11 cellular contexts compared by ENCODE assay signal in genomic region chr15:67523337-67523736, GRCh38. TPM values are rescaled to one million over a fixed set of nuclear protein-coding genes. Genes with fewer than 3 reads are reported as not detected.
DNase-seq lines count a peak whose midpoint lies in the region; ATAC-seq, FAIRE-seq and TF ChIP-seq lines count a peak whose summit lies in the region.
"Had no signal": no experiment of that assay in that cellular context is flagged by ENCODE, and none has a peak within 500 bp of the region (broad histone marks: within the 10 kb centered on the region; RNA-seq: fewer than 3 reads in every experiment).

No MANE protein-coding gene starts in this region.

- H2AFZ ChIP-seq in astrocyte (ENCODE audit: low read depth, low read length) = no peak overlapping the region

- no peak for FAIRE-seq in astrocyte (lab: Jason Lieb, UNC)

- TF ChIP-seq CTCF in CD4-positive, alpha-beta T cell (IDR thresholded peaks at IDR 0.05) = no peak
- TF ChIP-seq CTCF in HFFc6 (IDR thresholded peaks at IDR 0.05) (no peak), astrocyte (IDR thresholded peaks at IDR 0.05; ENCODE audit: insufficient read depth, low read depth, low read length) (no peak)

- intact Hi-C loops in CD4-positive, alpha-beta T cell (cut with DNase I, micrococcal nuclease) = loop anchor here in 1 of 2 experiments (5.0 to 10.0 kb wide), 4 partner anchors 66 to 754 kb away; partner anchors contain the start of genes CLN6, FEM1B and PIAS1

- peaks cover 41% of the 10 kb centered on the region for H3K79me2 ChIP-seq in astrocyte (ENCODE audit: insufficient read depth, low read length)

- H3K9me3 ChIP-seq in CD4-positive, alpha-beta T cell (ENCODE audit: control insufficient read depth, low read length) = no peaks in the 10 kb centered on the region
- no peaks in the 10 kb centered on the region for H3K9me3 ChIP-seq in astrocyte (ENCODE audit: insufficient read depth, low read depth, low read length)
- H3K9me3 ChIP-seq: tibial artery had no signal

- H3K27ac ChIP-seq in CD4-positive, alpha-beta T cell (ENCODE audit: low read depth, low read length) = no peak overlapping the region
- H3K27ac ChIP-seq in astrocyte (ENCODE audit: low read depth, low read length) = no peak overlapping the region

- no peak overlapping the region for H3K4me3 ChIP-seq in astrocyte (ENCODE audit: insufficient read depth, low read depth, low read length)

- H3K4me1 ChIP-seq in astrocyte (ENCODE audit: insufficient read depth, low read length) = peaks cover 5% of the 10 kb centered on the region

- peaks cover 5% of the 10 kb centered on the region for H4K20me1 ChIP-seq in astrocyte (ENCODE audit: insufficient read depth, low read length)

- peak overlapping the region; percentile 87 for H3K4me2 ChIP-seq in astrocyte (ENCODE audit: low read length)

- peaks cover 30% of the 10 kb centered on the region for H3K4me1 Mint-ChIP-seq in CD4-positive, alpha-beta T cell (ENCODE audit: low read depth)
- H3K4me1 Mint-ChIP-seq in HFFc6 (ENCODE audit: low read depth) = peaks cover 39% of the 10 kb centered on the region
- peaks cover 10% of the 10 kb centered on the region for H3K4me1 Mint-ChIP-seq in astrocyte (ENCODE audit: low read depth, unreplicated experiment)
- H3K4me1 Mint-ChIP-seq in natural killer cell treated with Interleukin-12 subunit alpha and Interleukin-12 subunit beta and Interleukin-15 and Interleukin-18, amount 100 ng/mL, for 72 hours (ENCODE audit: low read depth in 2 of 2) = peaks cover 17 to 22% of the 10 kb centered on the region in 2 donors
- peaks cover 6 to 19% of the 10 kb centered on the region in 2 donors for H3K4me1 Mint-ChIP-seq in stimulated activated naive B cell treated with anti-CD40 and anti-IgM and Interleukin-4, amounts not matched to agents 10 μg/mL and 1 μg/mL and 100 μg/mL, for 72 hours

- ATAC-seq in CD4-positive, alpha-beta T cell (ENCODE audit: poor library complexity) = no peak
- no peak for ATAC-seq in natural killer cell treated with Interleukin-12 subunit alpha and Interleukin-12 subunit beta and Interleukin-15 and Interleukin-18, amount 100 ng/mL, for 72 hours
- no peak for ATAC-seq in stimulated activated naive B cell treated with anti-CD40 and anti-IgM and Interleukin-4, amounts not matched to agents 10 μg/mL and 1 μg/mL and 100 μg/mL, for 72 hours (replicated peaks)

- H3K36me3 ChIP-seq in astrocyte (ENCODE audit: insufficient read depth, low read length) = no peaks in the 10 kb centered on the region

- H3K27me3 ChIP-seq in CD4-positive, alpha-beta T cell (ENCODE audit: control insufficient read depth, insufficient read depth, low read length) = no peaks in the 10 kb centered on the region
- no peaks in the 10 kb centered on the region for H3K27me3 ChIP-seq in astrocyte (ENCODE audit: insufficient read depth, low read length)
- H3K27me3 ChIP-seq: tibial artery had no signal

- peaks cover 31% of the 10 kb centered on the region for H3K36me3 Mint-ChIP-seq in CD4-positive, alpha-beta T cell (ENCODE audit: low read depth)
- H3K36me3 Mint-ChIP-seq in HFFc6 (ENCODE audit: low read depth) = peaks cover 27% of the 10 kb centered on the region
- H3K36me3 Mint-ChIP-seq in astrocyte (ENCODE audit: low read depth, unreplicated experiment) = peaks cover 3% of the 10 kb centered on the region
- H3K36me3 Mint-ChIP-seq in natural killer cell treated with Interleukin-12 subunit alpha and Interleukin-12 subunit beta and Interleukin-15 and Interleukin-18, amount 100 ng/mL, for 72 hours = no peaks in the 10 kb centered on the region
- H3K36me3 Mint-ChIP-seq in stimulated activated naive B cell treated with anti-CD40 and anti-IgM and Interleukin-4, amounts not matched to agents 10 μg/mL and 1 μg/mL and 100 μg/mL, for 72 hours = peaks cover 5 to 10% of the 10 kb centered on the region in 2 donors

- peak overlapping the region; percentile 95 for H3K4me3 Mint-ChIP-seq in CD4-positive, alpha-beta T cell
- peak overlapping the region; percentile 89 for H3K4me3 Mint-ChIP-seq in HFFc6
- peak overlapping the region; percentile 60 for H3K4me3 Mint-ChIP-seq in astrocyte (ENCODE audit: unreplicated experiment)
- H3K4me3 Mint-ChIP-seq in natural killer cell treated with Interleukin-12 subunit alpha and Interleukin-12 subunit beta and Interleukin-15 and Interleukin-18, amount 100 ng/mL, for 72 hours = peak overlapping the region; percentile 94
- no peak overlapping the region for H3K4me3 Mint-ChIP-seq in stimulated activated naive B cell treated with anti-CD40 and anti-IgM and Interleukin-4, amounts not matched to agents 10 μg/mL and 1 μg/mL and 100 μg/mL, for 72 hours

- no peak overlapping the region for H3K9ac ChIP-seq in astrocyte (ENCODE audit: low read length)

- POLR2A ChIA-PET in CD4-positive, alpha-beta T cell (lab: Charles Lee) = no interaction called here

- no peak for DNase-seq in CD4-positive, alpha-beta T cell
- no peak for DNase-seq in HFFc6
- no peak for DNase-seq in astrocyte (ENCODE audit: low read depth)
- DNase-seq in natural killer cell treated with Interleukin-12 subunit alpha and Interleukin-12 subunit beta and Interleukin-15 and Interleukin-18, amount 100 ng/mL, for 72 hours (ENCODE audit: low spot score) = no peak
- DNase-seq in glomerular visceral epithelial cell (ENCODE audit: extremely low spot score) = no peak
- no peak for DNase-seq in NCI-H748 treated with DMSO at 0.1 percent for 48 hours (lab: John Stamatoyannopoulos, UW)
- no peak for DNase-seq in stimulated activated naive CD4-positive, alpha-beta T cell (lab: John Stamatoyannopoulos, UW)
- DNase-seq in stimulated activated naive B cell treated with anti-CD40 and anti-IgM and Interleukin-4, amounts not matched to agents 10 μg/mL and 1 μg/mL and 100 μg/mL, for 72 hours = no peak
- DNase-seq: HCEC 1CT, NCI-H1092 treated with DMSO at 0.1 percent for 48 hours, tibial artery had no signal

- H3K27me3 Mint-ChIP-seq in CD4-positive, alpha-beta T cell = no peaks in the 10 kb centered on the region
- H3K27me3 Mint-ChIP-seq in HFFc6 (ENCODE audit: insufficient read depth) (no peaks in the 10 kb centered on the region), astrocyte (ENCODE audit: low read depth, unreplicated experiment) (no peaks in the 10 kb centered on the region)
- H3K27me3 Mint-ChIP-seq in natural killer cell treated with Interleukin-12 subunit alpha and Interleukin-12 subunit beta and Interleukin-15 and Interleukin-18, amount 100 ng/mL, for 72 hours = no peaks in the 10 kb centered on the region
- no peaks in the 10 kb centered on the region for H3K27me3 Mint-ChIP-seq in stimulated activated naive B cell treated with anti-CD40 and anti-IgM and Interleukin-4, amounts not matched to agents 10 μg/mL and 1 μg/mL and 100 μg/mL, for 72 hours

- no peaks in the 10 kb centered on the region for H3K9me3 Mint-ChIP-seq in CD4-positive, alpha-beta T cell
- H3K9me3 Mint-ChIP-seq in HFFc6 = no peaks in the 10 kb centered on the region
- H3K9me3 Mint-ChIP-seq in astrocyte (ENCODE audit: unreplicated experiment) = no peaks in the 10 kb centered on the region
- no peaks in the 10 kb centered on the region for H3K9me3 Mint-ChIP-seq in natural killer cell treated with Interleukin-12 subunit alpha and Interleukin-12 subunit beta and Interleukin-15 and Interleukin-18, amount 100 ng/mL, for 72 hours
- no peaks in the 10 kb centered on the region for H3K9me3 Mint-ChIP-seq in stimulated activated naive B cell treated with anti-CD40 and anti-IgM and Interleukin-4, amounts not matched to agents 10 μg/mL and 1 μg/mL and 100 μg/mL, for 72 hours

- CTCF ChIA-PET in CD4-positive, alpha-beta T cell (lab: Charles Lee) = no interaction called here

- H3K27ac Mint-ChIP-seq in CD4-positive, alpha-beta T cell = peak overlapping the region; percentile 33
- no peak overlapping the region for H3K27ac Mint-ChIP-seq in HFFc6
- H3K27ac Mint-ChIP-seq in astrocyte (ENCODE audit: unreplicated experiment) = no peak overlapping the region
- peak overlapping the region in 1 of 2 donors; percentile 87 for H3K27ac Mint-ChIP-seq in natural killer cell treated with Interleukin-12 subunit alpha and Interleukin-12 subunit beta and Interleukin-15 and Interleukin-18, amount 100 ng/mL, for 72 hours
- no peak overlapping the region for H3K27ac Mint-ChIP-seq in stimulated activated naive B cell treated with anti-CD40 and anti-IgM and Interleukin-4, amounts not matched to agents 10 μg/mL and 1 μg/mL and 100 μg/mL, for 72 hours

RNA-seq across cellular contexts. Expression of gene C15orf61, which starts 2.4 kb away (rescaled TPM):
- total RNA-seq in CD4-positive, alpha-beta T cell = 10 to 100 TPM; 11.3 to 12.0 TPM
- total RNA-seq in HFFc6 (2021; fragmentation: NEBNext Ultra II Directional; extraction: Animal tissue kit (Norgen Biotek cat#: 25700)) = 1 to 10 TPM; 5.1 to 7.5 (median 5.9) TPM
- total RNA-seq in astrocyte = 4.3 and 4.7 TPM in 2 replicates
- total RNA-seq in natural killer cell treated with Interleukin-12 subunit alpha and Interleukin-12 subunit beta and Interleukin-15 and Interleukin-18, amount 100 ng/mL, for 72 hours = 1 to 10 TPM; 3.9 to 5.0 TPM

RNA-seq across cellular contexts. Expression of gene MAP2K5, which starts 19.2 kb away (rescaled TPM):
- 10 to 100 TPM; 22.2 to 27.9 TPM for total RNA-seq in CD4-positive, alpha-beta T cell
- total RNA-seq in HFFc6 (2021; fragmentation: NEBNext Ultra II Directional; extraction: Animal tissue kit (Norgen Biotek cat#: 25700)) = 10 to 100 TPM; 10.2 to 14.3 (median 13.3) TPM
- 11.6 and 14.3 TPM in 2 replicates for total RNA-seq in astrocyte
- total RNA-seq in natural killer cell treated with Interleukin-12 subunit alpha and Interleukin-12 subunit beta and Interleukin-15 and Interleukin-18, amount 100 ng/mL, for 72 hours = 10 to 100 TPM; 14.5 to 24.7 TPM

Comparison
In these comparisons a context has a peak if more than half of its experiments do, and no peak if none do; other contexts are left out.
1. H3K4me3 Mint-ChIP-seq: peak in CD4-positive, alpha-beta T cell (single experiment), HFFc6 (single experiment), astrocyte (single experiment) and natural killer cell treated with Interleukin-12 subunit alpha and Interleukin-12 subunit beta and Interleukin-15 and Interleukin-18, amount 100 ng/mL, for 72 hours (single experiment); none in stimulated activated naive B cell treated with anti-CD40 and anti-IgM and Interleukin-4, amounts not matched to agents 10 μg/mL and 1 μg/mL and 100 μg/mL, for 72 hours (0 of 2).